Comparison of ENCODE assay signal across 14 cellular contexts in the genomic region with DNA sequence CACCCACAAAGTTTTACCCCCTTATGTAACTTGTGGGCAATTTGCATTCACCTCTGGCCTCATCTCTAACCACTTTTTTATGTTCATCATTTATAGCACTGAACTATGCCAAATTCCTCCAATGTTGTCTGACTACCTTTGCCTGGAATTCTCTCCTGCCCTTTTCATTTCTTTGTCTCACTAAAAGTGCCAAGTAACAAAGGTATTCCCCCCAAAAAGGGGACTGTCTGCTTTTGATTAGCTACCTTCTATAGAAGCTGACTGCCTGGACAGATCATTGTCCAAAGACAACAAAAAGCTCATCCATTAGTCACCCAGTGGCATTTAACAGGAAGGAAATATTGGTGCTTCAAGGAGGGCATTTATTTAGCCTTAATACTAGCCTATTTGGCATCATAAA.
DNase-seq lines count a peak whose midpoint lies in the region; ATAC-seq, FAIRE-seq and TF ChIP-seq lines count a peak whose summit lies in the region.
"Had no signal": no experiment of that assay in that cellular context is flagged by ENCODE, and none has a peak within 500 bp of the region (broad histone marks: within the 10 kb centered on the region; RNA-seq: fewer than 3 reads in every experiment).

No MANE protein-coding gene starts in this region.

- no peaks in the 10 kb centered on the region for H4K20me1 ChIP-seq in osteoblast (ENCODE audit: insufficient read depth, low read length)

- no peak overlapping the region for H3K27ac ChIP-seq in osteoblast (ENCODE audit: low read depth, low read length)
- H3K27ac ChIP-seq: adrenal gland, dorsolateral prefrontal cortex, SK-N-MC had no signal

- H3K4me1 Mint-ChIP-seq in activated CD4-positive, alpha-beta T cell treated with anti-CD3 and anti-CD28 coated beads, Interleukin-2, amount 10 ng/mL, durations not matched to agents 7 days and 5 days: no peaks in the 10 kb centered on the region

- no peaks in the 10 kb centered on the region for H3K27me3 Mint-ChIP-seq in activated CD4-positive, alpha-beta T cell treated with anti-CD3 and anti-CD28 coated beads, Interleukin-2, amount 10 ng/mL, durations not matched to agents 7 days and 5 days

- DNase-seq in EH (ENCODE audit: low read depth) (peak; percentile 71), RCC 7860 (ENCODE audit: low spot score) (peak; percentile 61), epithelial cell of proximal tubule (ENCODE audit: low read depth) (peak; percentile 53), osteoblast (ENCODE audit: insufficient read length, low spot score, missing footprints) (peak; percentile 42)
- no peak for DNase-seq in activated CD4-positive, alpha-beta T cell treated with anti-CD3 and anti-CD28 coated beads, Interleukin-2, amount 10 ng/mL, durations not matched to agents 7 days and 5 days
- DNase-seq: activated CD8-positive, alpha-beta memory T cell treated with anti-CD3 and anti-CD28 coated beads, Interleukin-2, amount 50 U/mL, for 4 hours; adrenal gland; dorsolateral prefrontal cortex; islet precursor cell; stimulated activated CD4-positive, alpha-beta T cell treated with anti-CD3 and anti-CD28 coated beads, Interleukin-2, amount 100 ng/mL, for 48 hours had no signal

- H3K36me3 Mint-ChIP-seq in activated CD4-positive, alpha-beta T cell treated with anti-CD3 and anti-CD28 coated beads, Interleukin-2, amount 10 ng/mL, durations not matched to agents 7 days and 5 days (ENCODE audit: low read depth): no peaks in the 10 kb centered on the region

- no peak overlapping the region for H3K27ac Mint-ChIP-seq in activated CD4-positive, alpha-beta T cell treated with anti-CD3 and anti-CD28 coated beads, Interleukin-2, amount 10 ng/mL, durations not matched to agents 7 days and 5 days

- H3K9me3 ChIP-seq in osteoblast (ENCODE audit: low read depth, low read length): no peaks in the 10 kb centered on the region

- no peaks in the 10 kb centered on the region for H3K27me3 ChIP-seq in osteoblast (ENCODE audit: insufficient read depth, low read length)
- H3K27me3 ChIP-seq: adrenal gland, dorsolateral prefrontal cortex had no signal

- no peak overlapping the region for H3K4me3 ChIP-seq in epithelial cell of proximal tubule (ENCODE audit: low read depth, low read length)
- H3K4me3 ChIP-seq in osteoblast (ENCODE audit: insufficient read depth, low read length): no peak overlapping the region
- H3K4me3 ChIP-seq: adrenal gland, dorsolateral prefrontal cortex, SK-N-MC had no signal

- no peak overlapping the region for H2AFZ ChIP-seq in osteoblast (ENCODE audit: low read length)

- no peaks in the 10 kb centered on the region for H3K9me3 Mint-ChIP-seq in activated CD4-positive, alpha-beta T cell treated with anti-CD3 and anti-CD28 coated beads, Interleukin-2, amount 10 ng/mL, durations not matched to agents 7 days and 5 days

- H3K4me2 ChIP-seq in osteoblast (ENCODE audit: insufficient read depth, low read length): peak overlapping the region; percentile 39

- ATAC-seq in HG03432 (IDR thresholded peaks at IDR 0.05; ENCODE audit: unreplicated experiment): no peak
- ATAC-seq in HG03342 (IDR thresholded peaks at IDR 0.05; ENCODE audit: unreplicated experiment): no peak
- ATAC-seq in GM18868 (IDR thresholded peaks at IDR 0.05; ENCODE audit: unreplicated experiment): no peak

- no peaks in the 10 kb centered on the region for H3K36me3 ChIP-seq in osteoblast (ENCODE audit: insufficient read depth, low read length)
- H3K36me3 ChIP-seq: adrenal gland had no signal

- H3K79me2 ChIP-seq in osteoblast (ENCODE audit: insufficient read depth, low read length): no peaks in the 10 kb centered on the region

- TF ChIP-seq CTCF in epithelial cell of proximal tubule (conservative IDR thresholded peaks at IDR 0.05; ENCODE audit: low read depth, low read length): no peak
- no peak for TF ChIP-seq CTCF in osteoblast (IDR thresholded peaks at IDR 0.05; ENCODE audit: extremely low read depth, low read depth, low read length)

- CTCF ChIA-PET in activated CD4-positive, alpha-beta T cell treated with anti-CD3 and anti-CD28 coated beads, Interleukin-2, amount 10 ng/mL, durations not matched to agents 7 days and 5 days (lab: Charles Lee): no interaction called here

- FAIRE-seq in RCC 7860 (lab: Jason Lieb, UNC): peak; percentile 68

- H3K4me1 ChIP-seq in osteoblast (ENCODE audit: insufficient read depth, low read length): peaks cover 19% of the 10 kb centered on the region
- H3K4me1 ChIP-seq: adrenal gland had no signal

- POLR2A ChIA-PET in activated CD4-positive, alpha-beta T cell treated with anti-CD3 and anti-CD28 coated beads, Interleukin-2, amount 10 ng/mL, durations not matched to agents 7 days and 5 days (lab: Charles Lee): no interaction called here

- no peak overlapping the region for H3K4me3 Mint-ChIP-seq in activated CD4-positive, alpha-beta T cell treated with anti-CD3 and anti-CD28 coated beads, Interleukin-2, amount 10 ng/mL, durations not matched to agents 7 days and 5 days
